In genomic region chr10:79224992-79225391, GRCh38 we compare ENCODE assay signal across 18 cellular contexts.
DNase-seq lines count a peak whose midpoint lies in the region; ATAC-seq and TF ChIP-seq lines count a peak whose summit lies in the region.
"Had no signal": no experiment of that assay in that cellular context is flagged by ENCODE, and none has a peak within 500 bp of the region (broad histone marks: within the 10 kb centered on the region; RNA-seq: fewer than 3 reads in every experiment).

No MANE protein-coding gene starts in this region.

- no peaks in the 10 kb centered on the region for H3K36me3 Mint-ChIP-seq in stimulated activated memory B cell treated with anti-CD40 and anti-IgM and Interleukin-4, amounts not matched to agents 10 μg/mL and 1 μg/mL and 100 μg/mL, for 72 hours

- TF ChIP-seq CTCF in heart left ventricle (IDR thresholded peaks at IDR 0.05) = no peak

- intact Hi-C loops in right cardiac atrium (cut with DNase I) (loop anchor here in 1 of 4 donors (5.0 kb wide), 1 partner anchor 47 kb away; no protein-coding TSS in a partner anchor), heart left ventricle (cut with DNase I) (loop anchor here in 5 of 10 donors (5.0 to 10.0 kb wide), 4 partner anchors 42 to 122 kb away; partner anchors contain the start of gene PPIF (in 1 of the 5))

- H3K27ac Mint-ChIP-seq in stimulated activated memory B cell treated with anti-CD40 and anti-IgM and Interleukin-4, amounts not matched to agents 10 μg/mL and 1 μg/mL and 100 μg/mL, for 72 hours = peak overlapping the region; percentile 23

- no peak overlapping the region for H3K9ac ChIP-seq in muscle layer of colon (ENCODE audit: low read length)

- H3K27me3 Mint-ChIP-seq in stimulated activated memory B cell treated with anti-CD40 and anti-IgM and Interleukin-4, amounts not matched to agents 10 μg/mL and 1 μg/mL and 100 μg/mL, for 72 hours = peaks cover 3% of the 10 kb centered on the region

- H3K4me1 Mint-ChIP-seq in stimulated activated memory B cell treated with anti-CD40 and anti-IgM and Interleukin-4, amounts not matched to agents 10 μg/mL and 1 μg/mL and 100 μg/mL, for 72 hours = peaks cover 25% of the 10 kb centered on the region

- DNase-seq in right cardiac atrium (peak in 1 of 3 donors; percentile 38), heart left ventricle (no peak), NCI-H1694 treated with DMSO at 0.1 percent for 48 hours (lab: John Stamatoyannopoulos, UW) (no peak), RKO (ENCODE audit: low spot score) (no peak)
- DNase-seq: Caco-2, DMS53, Kasumi-1, NCI-H1105 treated with DMSO at 0.1 percent for 48 hours, NCI-H187 treated with DMSO at 0.1 percent for 48 hours, NCI-H446, NCI-H774, PC-9 had no signal

- H3K4me3 ChIP-seq in right cardiac atrium (ENCODE audit: low read length) = no peak overlapping the region
- H3K4me3 ChIP-seq in heart left ventricle = no peak overlapping the region
- no peak overlapping the region for H3K4me3 ChIP-seq in muscle layer of colon (ENCODE audit: low read depth in 1 of 2, low read length in 2 of 2)
- H3K4me3 ChIP-seq: PC-9 had no signal

- H3K9me3 ChIP-seq in right cardiac atrium (ENCODE audit: control insufficient read depth, low read length) (no peaks in the 10 kb centered on the region), heart left ventricle (no peaks in the 10 kb centered on the region), muscle layer of colon (ENCODE audit: low read length) (no peaks in the 10 kb centered on the region)
- H3K9me3 ChIP-seq: Caco-2 had no signal

- 84% methylated on average over 5 of the region's 5 CpGs for WGBS in right cardiac atrium
- 75 to 88% (median 83%) methylated on average over 5 of the region's 5 CpGs for WGBS in heart left ventricle, 4 donors

- no peak for ATAC-seq in right cardiac atrium
- ATAC-seq in heart left ventricle = no peak
- no peak for ATAC-seq in stimulated activated memory B cell treated with anti-CD40 and anti-IgM and Interleukin-4, amounts not matched to agents 10 μg/mL and 1 μg/mL and 100 μg/mL, for 72 hours
- ATAC-seq in HG02884 (IDR thresholded peaks at IDR 0.05; ENCODE audit: unreplicated experiment) = no peak
- ATAC-seq in GM21576 (IDR thresholded peaks at IDR 0.05; ENCODE audit: unreplicated experiment) = no peak
- ATAC-seq: HCT116 had no signal

- peak overlapping the region; percentile 6 for H3K27ac ChIP-seq in right cardiac atrium (ENCODE audit: low read length)
- H3K27ac ChIP-seq in heart left ventricle = peak overlapping the region in 4 of 12 donors; percentile 90 to 94 (median 90)
- H3K27ac ChIP-seq in muscle layer of colon (ENCODE audit: low read depth, low read length) = peak overlapping the region; percentile 95
- H3K27ac ChIP-seq: PC-9 had no signal

- H3K4me3 Mint-ChIP-seq in stimulated activated memory B cell treated with anti-CD40 and anti-IgM and Interleukin-4, amounts not matched to agents 10 μg/mL and 1 μg/mL and 100 μg/mL, for 72 hours = no peak overlapping the region
- H3K4me3 Mint-ChIP-seq: CD14-positive monocyte had no signal

- peaks cover 0 to 61% (median 26%) of the 10 kb centered on the region in 9 donors for H3K36me3 ChIP-seq in heart left ventricle
- peaks cover 24% of the 10 kb centered on the region for H3K36me3 ChIP-seq in muscle layer of colon (ENCODE audit: insufficient read depth, low read length)

- TF ChIP-seq POLR2A in heart left ventricle (IDR thresholded peaks at IDR 0.05) = no peak

- H3K27me3 ChIP-seq in right cardiac atrium (ENCODE audit: control insufficient read depth, insufficient read depth) = no peaks in the 10 kb centered on the region
- H3K27me3 ChIP-seq in heart left ventricle = no peaks in the 10 kb centered on the region
- no peaks in the 10 kb centered on the region for H3K27me3 ChIP-seq in muscle layer of colon (ENCODE audit: control insufficient read depth in 1 of 2, insufficient read depth in 2 of 2, low read length in 2 of 2)

- H3K9me3 Mint-ChIP-seq in stimulated activated memory B cell treated with anti-CD40 and anti-IgM and Interleukin-4, amounts not matched to agents 10 μg/mL and 1 μg/mL and 100 μg/mL, for 72 hours = no peaks in the 10 kb centered on the region
- H3K9me3 Mint-ChIP-seq: CD14-positive monocyte had no signal

- peaks cover 47% of the 10 kb centered on the region for H3K4me1 ChIP-seq in right cardiac atrium (ENCODE audit: control insufficient read depth, insufficient read depth, low read length)
- peaks cover 37 to 76% (median 64%) of the 10 kb centered on the region in 12 donors for H3K4me1 ChIP-seq in heart left ventricle
- H3K4me1 ChIP-seq in muscle layer of colon (ENCODE audit: insufficient read depth, low read length) = peaks cover 89% of the 10 kb centered on the region
- H3K4me1 ChIP-seq: Caco-2 had no signal
